ENCODE assay signal across 1 cellular context in the genomic region with DNA sequence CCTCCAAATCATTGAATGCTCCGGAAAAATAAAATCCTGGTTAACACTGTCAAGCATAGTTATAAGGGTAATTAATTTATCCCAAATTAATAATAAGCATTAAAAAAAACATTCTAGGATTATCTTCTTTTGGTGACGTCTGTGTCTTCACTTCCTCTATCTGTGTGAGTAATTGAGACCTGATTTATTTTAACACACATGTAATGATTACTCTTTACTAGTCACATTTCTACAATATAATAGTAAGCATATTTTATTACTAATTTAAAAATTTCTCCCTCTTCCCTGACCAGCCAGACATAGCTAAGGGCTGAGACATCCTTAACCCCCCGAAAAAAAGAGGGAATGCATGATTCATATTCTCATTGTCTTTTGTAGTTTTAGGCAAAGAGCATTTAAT.
TF ChIP-seq lines count a peak whose summit lies in the region.

No MANE protein-coding gene starts in this region.

TF ChIP-seq in GM12878, 131 proteins besides CTCF, POLR2A, EP300 and RAD21 (continued from another document):
- TF ChIP-seq, protein P1, sequence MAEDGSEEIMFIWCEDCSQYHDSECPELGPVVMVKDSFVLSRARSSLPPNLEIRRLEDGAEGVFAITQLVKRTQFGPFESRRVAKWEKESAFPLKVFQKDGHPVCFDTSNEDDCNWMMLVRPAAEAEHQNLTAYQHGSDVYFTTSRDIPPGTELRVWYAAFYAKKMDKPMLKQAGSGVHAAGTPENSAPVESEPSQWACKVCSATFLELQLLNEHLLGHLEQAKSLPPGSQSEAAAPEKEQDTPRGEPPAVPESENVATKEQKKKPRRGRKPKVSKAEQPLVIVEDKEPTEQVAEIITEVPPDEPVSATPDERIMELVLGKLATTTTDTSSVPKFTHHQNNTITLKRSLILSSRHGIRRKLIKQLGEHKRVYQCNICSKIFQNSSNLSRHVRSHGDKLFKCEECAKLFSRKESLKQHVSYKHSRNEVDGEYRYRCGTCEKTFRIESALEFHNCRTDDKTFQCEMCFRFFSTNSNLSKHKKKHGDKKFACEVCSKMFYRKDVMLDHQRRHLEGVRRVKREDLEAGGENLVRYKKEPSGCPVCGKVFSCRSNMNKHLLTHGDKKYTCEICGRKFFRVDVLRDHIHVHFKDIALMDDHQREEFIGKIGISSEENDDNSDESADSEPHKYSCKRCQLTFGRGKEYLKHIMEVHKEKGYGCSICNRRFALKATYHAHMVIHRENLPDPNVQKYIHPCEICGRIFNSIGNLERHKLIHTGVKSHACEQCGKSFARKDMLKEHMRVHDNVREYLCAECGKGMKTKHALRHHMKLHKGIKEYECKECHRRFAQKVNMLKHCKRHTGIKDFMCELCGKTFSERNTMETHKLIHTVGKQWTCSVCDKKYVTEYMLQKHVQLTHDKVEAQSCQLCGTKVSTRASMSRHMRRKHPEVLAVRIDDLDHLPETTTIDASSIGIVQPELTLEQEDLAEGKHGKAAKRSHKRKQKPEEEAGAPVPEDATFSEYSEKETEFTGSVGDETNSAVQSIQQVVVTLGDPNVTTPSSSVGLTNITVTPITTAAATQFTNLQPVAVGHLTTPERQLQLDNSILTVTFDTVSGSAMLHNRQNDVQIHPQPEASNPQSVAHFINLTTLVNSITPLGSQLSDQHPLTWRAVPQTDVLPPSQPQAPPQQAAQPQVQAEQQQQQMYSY (CRISPR knock-in tag; IDR thresholded peaks at IDR 0.05): no peak
- TF ChIP-seq FOXK2 (IDR thresholded peaks at IDR 0.05) (no peak), CHD1 (IDR thresholded peaks at IDR 0.05; ENCODE audit: low read depth, low read length) (no peak), SREBF1 (IDR thresholded peaks at IDR 0.05; ENCODE audit: low read length) (no peak), TCF3 (IDR thresholded peaks at IDR 0.05; ENCODE audit: borderline replicate concordance, insufficient read depth, low read depth, low read length) (no peak), NFIC (IDR thresholded peaks at IDR 0.05; ENCODE audit: low read depth, low read length) (peak; percentile 66), SRF (IDR thresholded peaks at IDR 0.05; ENCODE audit: low read depth in 2 of 2, low read length in 2 of 2) (no peak), MYB (IDR thresholded peaks at IDR 0.05; ENCODE audit: borderline replicate concordance, low read depth, low read length) (no peak), ASH2L (IDR thresholded peaks at IDR 0.05; ENCODE audit: borderline replicate concordance, low read depth) (no peak), EED (IDR thresholded peaks at IDR 0.05; ENCODE audit: low read depth) (no peak), SUZ12 (IDR thresholded peaks at IDR 0.05; ENCODE audit: unreplicated experiment) (no peak), NR2C1 (IDR thresholded peaks at IDR 0.05) (no peak), ZZZ3 (IDR thresholded peaks at IDR 0.05; ENCODE audit: control insufficient read depth, insufficient read length, low read depth) (no peak), RBBP5 (conservative IDR thresholded peaks at IDR 0.05) (no peak), SMAD1 (IDR thresholded peaks at IDR 0.05; ENCODE audit: low read depth, partially characterized antibody) (no peak), JUNB (IDR thresholded peaks at IDR 0.05) (peak; percentile 65)
- TF ChIP-seq, protein P2, sequence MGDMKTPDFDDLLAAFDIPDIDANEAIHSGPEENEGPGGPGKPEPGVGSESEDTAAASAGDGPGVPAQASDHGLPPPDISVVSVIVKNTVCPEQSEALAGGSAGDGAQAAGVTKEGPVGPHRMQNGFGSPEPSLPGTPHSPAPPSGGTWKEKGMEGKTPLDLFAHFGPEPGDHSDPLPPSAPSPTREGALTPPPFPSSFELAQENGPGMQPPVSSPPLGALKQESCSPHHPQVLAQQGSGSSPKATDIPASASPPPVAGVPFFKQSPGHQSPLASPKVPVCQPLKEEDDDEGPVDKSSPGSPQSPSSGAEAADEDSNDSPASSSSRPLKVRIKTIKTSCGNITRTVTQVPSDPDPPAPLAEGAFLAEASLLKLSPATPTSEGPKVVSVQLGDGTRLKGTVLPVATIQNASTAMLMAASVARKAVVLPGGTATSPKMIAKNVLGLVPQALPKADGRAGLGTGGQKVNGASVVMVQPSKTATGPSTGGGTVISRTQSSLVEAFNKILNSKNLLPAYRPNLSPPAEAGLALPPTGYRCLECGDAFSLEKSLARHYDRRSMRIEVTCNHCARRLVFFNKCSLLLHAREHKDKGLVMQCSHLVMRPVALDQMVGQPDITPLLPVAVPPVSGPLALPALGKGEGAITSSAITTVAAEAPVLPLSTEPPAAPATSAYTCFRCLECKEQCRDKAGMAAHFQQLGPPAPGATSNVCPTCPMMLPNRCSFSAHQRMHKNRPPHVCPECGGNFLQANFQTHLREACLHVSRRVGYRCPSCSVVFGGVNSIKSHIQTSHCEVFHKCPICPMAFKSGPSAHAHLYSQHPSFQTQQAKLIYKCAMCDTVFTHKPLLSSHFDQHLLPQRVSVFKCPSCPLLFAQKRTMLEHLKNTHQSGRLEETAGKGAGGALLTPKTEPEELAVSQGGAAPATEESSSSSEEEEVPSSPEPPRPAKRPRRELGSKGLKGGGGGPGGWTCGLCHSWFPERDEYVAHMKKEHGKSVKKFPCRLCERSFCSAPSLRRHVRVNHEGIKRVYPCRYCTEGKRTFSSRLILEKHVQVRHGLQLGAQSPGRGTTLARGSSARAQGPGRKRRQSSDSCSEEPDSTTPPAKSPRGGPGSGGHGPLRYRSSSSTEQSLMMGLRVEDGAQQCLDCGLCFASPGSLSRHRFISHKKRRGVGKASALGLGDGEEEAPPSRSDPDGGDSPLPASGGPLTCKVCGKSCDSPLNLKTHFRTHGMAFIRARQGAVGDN (IDR thresholded peaks at IDR 0.05): no peak
- TF ChIP-seq, protein P3, sequence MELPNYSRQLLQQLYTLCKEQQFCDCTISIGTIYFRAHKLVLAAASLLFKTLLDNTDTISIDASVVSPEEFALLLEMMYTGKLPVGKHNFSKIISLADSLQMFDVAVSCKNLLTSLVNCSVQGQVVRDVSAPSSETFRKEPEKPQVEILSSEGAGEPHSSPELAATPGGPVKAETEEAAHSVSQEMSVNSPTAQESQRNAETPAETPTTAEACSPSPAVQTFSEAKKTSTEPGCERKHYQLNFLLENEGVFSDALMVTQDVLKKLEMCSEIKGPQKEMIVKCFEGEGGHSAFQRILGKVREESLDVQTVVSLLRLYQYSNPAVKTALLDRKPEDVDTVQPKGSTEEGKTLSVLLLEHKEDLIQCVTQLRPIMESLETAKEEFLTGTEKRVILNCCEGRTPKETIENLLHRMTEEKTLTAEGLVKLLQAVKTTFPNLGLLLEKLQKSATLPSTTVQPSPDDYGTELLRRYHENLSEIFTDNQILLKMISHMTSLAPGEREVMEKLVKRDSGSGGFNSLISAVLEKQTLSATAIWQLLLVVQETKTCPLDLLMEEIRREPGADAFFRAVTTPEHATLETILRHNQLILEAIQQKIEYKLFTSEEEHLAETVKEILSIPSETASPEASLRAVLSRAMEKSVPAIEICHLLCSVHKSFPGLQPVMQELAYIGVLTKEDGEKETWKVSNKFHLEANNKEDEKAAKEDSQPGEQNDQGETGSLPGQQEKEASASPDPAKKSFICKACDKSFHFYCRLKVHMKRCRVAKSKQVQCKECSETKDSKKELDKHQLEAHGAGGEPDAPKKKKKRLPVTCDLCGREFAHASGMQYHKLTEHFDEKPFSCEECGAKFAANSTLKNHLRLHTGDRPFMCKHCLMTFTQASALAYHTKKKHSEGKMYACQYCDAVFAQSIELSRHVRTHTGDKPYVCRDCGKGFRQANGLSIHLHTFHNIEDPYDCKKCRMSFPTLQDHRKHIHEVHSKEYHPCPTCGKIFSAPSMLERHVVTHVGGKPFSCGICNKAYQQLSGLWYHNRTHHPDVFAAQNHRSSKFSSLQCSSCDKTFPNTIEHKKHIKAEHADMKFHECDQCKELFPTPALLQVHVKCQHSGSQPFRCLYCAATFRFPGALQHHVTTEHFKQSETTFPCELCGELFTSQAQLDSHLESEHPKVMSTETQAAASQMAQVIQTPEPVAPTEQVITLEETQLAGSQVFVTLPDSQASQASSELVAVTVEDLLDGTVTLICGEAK (IDR thresholded peaks at IDR 0.05; ENCODE audit: borderline replicate concordance): no peak
